Comparison of ENCODE assay signal across 1 cellular context in the genomic region with DNA sequence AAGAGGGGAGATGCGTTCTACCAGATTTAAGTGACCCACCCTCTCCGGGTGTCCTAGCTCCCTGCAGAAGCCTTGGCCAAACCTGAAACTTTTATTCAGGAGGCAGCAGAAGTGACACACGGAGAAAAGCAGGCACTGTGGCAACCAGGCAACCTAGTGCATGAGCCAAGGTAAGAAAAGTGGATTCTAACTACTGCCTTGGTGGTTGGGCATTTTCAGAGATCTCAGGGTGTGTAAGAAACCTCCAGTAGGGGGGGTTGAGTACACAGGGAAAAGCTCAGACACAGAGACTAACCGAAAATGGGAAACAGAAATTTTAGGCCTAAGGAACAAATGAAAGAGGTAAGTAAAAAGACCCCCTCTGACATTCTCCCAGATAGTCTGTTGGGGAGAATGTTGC.
TF ChIP-seq lines count a peak whose summit lies in the region.

No MANE protein-coding gene starts in this region.

TF ChIP-seq in HCT116, 20 proteins besides CTCF, POLR2A, EP300 and RAD21 (continued from another document):
- TF ChIP-seq REST (IDR thresholded peaks at IDR 0.05; ENCODE audit: low read depth) (no peak), SIN3A (IDR thresholded peaks at IDR 0.05; ENCODE audit: low read depth) (no peak), POLR2AphosphoS5 (IDR thresholded peaks at IDR 0.05; ENCODE audit: low read depth, low read length) (no peak), EZH2 (IDR thresholded peaks at IDR 0.05) (no peak)
